ENCODE assay signal across 8 cellular contexts in the genomic region with DNA sequence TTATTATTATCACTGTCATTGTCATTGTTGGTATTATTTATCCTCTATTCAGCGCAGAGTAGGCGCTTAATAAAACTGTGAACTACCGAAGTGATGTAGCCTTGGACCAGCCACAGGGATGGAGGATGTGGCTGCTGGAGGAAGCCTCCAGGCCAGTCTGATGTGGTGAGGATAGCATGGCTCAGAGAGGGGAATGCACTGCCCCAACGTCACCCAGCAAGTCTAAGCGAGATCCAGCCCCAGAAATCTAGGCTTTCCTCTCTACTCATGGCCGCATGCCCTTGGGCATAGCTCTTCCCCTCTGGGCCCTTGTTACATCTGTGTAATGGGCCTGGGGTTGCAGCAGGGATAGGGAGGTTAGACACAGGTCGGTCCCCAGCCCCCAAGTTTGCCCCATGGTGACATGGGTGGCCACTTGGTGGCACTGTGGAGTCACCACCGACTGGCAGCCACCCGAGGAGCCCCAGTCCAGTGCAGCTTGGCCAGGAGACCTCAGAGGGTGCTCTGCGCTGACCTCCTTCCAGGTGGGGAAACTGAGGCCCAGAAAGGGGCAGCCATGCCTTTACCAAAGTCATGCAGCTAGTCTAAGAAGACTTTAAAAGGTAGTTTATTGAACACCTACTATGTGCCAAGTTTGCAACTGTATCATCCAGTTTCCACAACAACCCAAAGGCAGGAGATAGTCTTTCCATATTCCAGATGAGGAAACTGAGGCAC.
DNase-seq lines count a peak whose midpoint lies in the region; ATAC-seq and TF ChIP-seq lines count a peak whose summit lies in the region.

No MANE protein-coding gene starts in this region.

- intact Hi-C loops in activated naive CD4-positive, alpha-beta T cell treated with anti-CD3 and anti-CD28 coated beads for 36 hours (cut with micrococcal nuclease), result loop anchor here (10.0 kb wide), 1 partner anchor 399 kb away; a partner anchor contains a TSS
- intact Hi-C loops in transverse colon (cut with DNase I; ENCODE audit: low total_unique reads), result no loop called here

- 55% methylated on average over 10 of the region's 10 CpGs for WGBS in liver
- 60 to 87% methylated on average over 3 to 10 of the region's 10 CpGs for WGBS in transverse colon (ENCODE audit: low coverage in 1 of 2), 2 donors

- H3K27ac Mint-ChIP-seq in activated naive CD4-positive, alpha-beta T cell treated with anti-CD3 and anti-CD28 coated beads for 36 hours, result no peak overlapping the region
- no peak overlapping the region for H3K27ac Mint-ChIP-seq in T-helper 17 cell

- no peaks in the 10 kb centered on the region for H3K4me1 Mint-ChIP-seq in activated naive CD4-positive, alpha-beta T cell treated with anti-CD3 and anti-CD28 coated beads for 36 hours (ENCODE audit: low read depth)
- H3K4me1 Mint-ChIP-seq in T-helper 17 cell, result no peaks in the 10 kb centered on the region

- ATAC-seq in T-helper 17 cell, result no peak
- ATAC-seq in HG02840 (IDR thresholded peaks at IDR 0.05; ENCODE audit: low FRiP score, unreplicated experiment), result no peak

- H3K4me1 ChIP-seq in liver (ENCODE audit: control insufficient read depth in 4 of 4, insufficient read depth in 4 of 4, low read length in 3 of 4), result no peaks in the 10 kb centered on the region
- H3K4me1 ChIP-seq in transverse colon, result no peaks in the 10 kb centered on the region

- peak; percentile 22 for DNase-seq in activated naive CD4-positive, alpha-beta T cell treated with anti-CD3 and anti-CD28 coated beads for 36 hours
- DNase-seq in activated naive CD4-positive, alpha-beta T cell treated with anti-CD3 and anti-CD28 coated beads, Interleukin-2, amount 50 U/mL, for 16 hours, result no peak
- DNase-seq in NOMO-1 (lab: John Stamatoyannopoulos, UW; ENCODE audit: unreplicated experiment in 2 of 2) (peak; percentile 3 to 34), T47D (ENCODE audit: low read depth in 1 of 2, low spot score in 1 of 2) (peak; percentile 28 to 54), transverse colon (peak; percentile 57), T-helper 17 cell (no peak)

- no peaks in the 10 kb centered on the region for H3K36me3 Mint-ChIP-seq in activated naive CD4-positive, alpha-beta T cell treated with anti-CD3 and anti-CD28 coated beads for 36 hours (ENCODE audit: low read depth)
- no peaks in the 10 kb centered on the region for H3K36me3 Mint-ChIP-seq in T-helper 17 cell (ENCODE audit: low read depth)

- H3K27me3 Mint-ChIP-seq in activated naive CD4-positive, alpha-beta T cell treated with anti-CD3 and anti-CD28 coated beads for 36 hours (ENCODE audit: low read depth), result peaks cover 20% of the 10 kb centered on the region
- H3K27me3 Mint-ChIP-seq in T-helper 17 cell, result no peaks in the 10 kb centered on the region

- peaks cover 0 to 6% (median 5%) of the 10 kb centered on the region in 4 donors for H3K9me3 ChIP-seq in liver (ENCODE audit: control insufficient read depth in 4 of 4, low read length in 3 of 4)
- no peaks in the 10 kb centered on the region for H3K9me3 ChIP-seq in transverse colon
- H3K9me3 ChIP-seq in T-helper 17 cell (ENCODE audit: control insufficient read depth, low read length, poor library complexity, severe bottlenecking), result no peaks in the 10 kb centered on the region

- no peak overlapping the region for H3K4me3 Mint-ChIP-seq in activated naive CD4-positive, alpha-beta T cell treated with anti-CD3 and anti-CD28 coated beads for 36 hours
- H3K4me3 Mint-ChIP-seq in T-helper 17 cell, result no peak overlapping the region

- no peak overlapping the region for H3K9ac ChIP-seq in liver (ENCODE audit: low read depth in 1 of 2, low read length in 2 of 2)

- TF ChIP-seq POLR2A in transverse colon (IDR thresholded peaks at IDR 0.05), result no peak

- H3K36me3 ChIP-seq in liver (ENCODE audit: control insufficient read depth in 4 of 4, insufficient read depth in 3 of 4, low read depth in 1 of 4, low read length in 3 of 4), result no peaks in the 10 kb centered on the region
- no peaks in the 10 kb centered on the region for H3K36me3 ChIP-seq in transverse colon

- no peaks in the 10 kb centered on the region for H3K9me3 Mint-ChIP-seq in activated naive CD4-positive, alpha-beta T cell treated with anti-CD3 and anti-CD28 coated beads for 36 hours

- TF ChIP-seq EP300 in transverse colon (IDR thresholded peaks at IDR 0.05; ENCODE audit: low read depth), result no peak

- TF ChIP-seq RAD21 in liver (IDR thresholded peaks at IDR 0.05), result peak; percentile 94 to 98

- no peak overlapping the region for H3K4me3 ChIP-seq in liver (ENCODE audit: low read depth in 1 of 3, low read length in 3 of 3)
- H3K4me3 ChIP-seq in transverse colon, result no peak overlapping the region

- H3K27ac ChIP-seq in liver (ENCODE audit: low read depth in 1 of 2, low read length in 2 of 2) (no peak overlapping the region), transverse colon (no peak overlapping the region)

- CTCF ChIA-PET in activated naive CD4-positive, alpha-beta T cell treated with anti-CD3 and anti-CD28 coated beads for 36 hours (lab: Charles Lee), result no interaction called here

- peak; percentile 81 for TF ChIP-seq CTCF in liver (IDR thresholded peaks at IDR 0.05; ENCODE audit: low read depth, low read length, missing input control)
- TF ChIP-seq CTCF in transverse colon (IDR thresholded peaks at IDR 0.05), result peak; percentile 60 to 69 (median 69)

- H3K27me3 ChIP-seq in liver (ENCODE audit: control insufficient read depth in 4 of 4, insufficient read depth in 4 of 4, low read length in 3 of 4) (peaks cover 0 to 4% (median 0%) of the 10 kb centered on the region in 4 donors), transverse colon (no peaks in the 10 kb centered on the region)

- in situ Hi-C loops in T47D (cut with HindIII; ENCODE audit: low pct_unique_long_range_greater_than_20kb, low sequenced_read_pairs), result no loop called here
- in situ Hi-C loops in transverse colon (cut with MboI; ENCODE audit: low pct_ligation_motif_present in 1 of 4, low pct_unique_long_range_greater_than_20kb in 1 of 4, low sequenced_read_pairs in 3 of 4), result loop anchor here in 2 of 4 donors (25.0 kb wide), 1 partner anchor 406 kb away; a partner anchor contains a TSS

TF ChIP-seq in liver, 16 proteins besides CTCF, POLR2A, EP300 and RAD21:
- TF ChIP-seq HNF4G (IDR thresholded peaks at IDR 0.05) (no peak), YY1 (IDR thresholded peaks at IDR 0.05) (no peak), NR2F2 (IDR thresholded peaks at IDR 0.05) (no peak), RXRA (IDR thresholded peaks at IDR 0.05) (no peak), FOXA2 (IDR thresholded peaks at IDR 0.05) (no peak), FOXA1 (IDR thresholded peaks at IDR 0.05) (no peak), EGR1 (IDR thresholded peaks at IDR 0.05; ENCODE audit: low read depth in 2 of 2) (no peak), JUND (IDR thresholded peaks at IDR 0.05) (no peak), TAF1 (conservative IDR thresholded peaks at IDR 0.05) (no peak)
- TF ChIP-seq, protein P1, sequence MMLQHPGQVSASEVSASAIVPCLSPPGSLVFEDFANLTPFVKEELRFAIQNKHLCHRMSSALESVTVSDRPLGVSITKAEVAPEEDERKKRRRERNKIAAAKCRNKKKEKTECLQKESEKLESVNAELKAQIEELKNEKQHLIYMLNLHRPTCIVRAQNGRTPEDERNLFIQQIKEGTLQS (IDR thresholded peaks at IDR 0.05), result no peak
- TF ChIP-seq, protein P2, sequence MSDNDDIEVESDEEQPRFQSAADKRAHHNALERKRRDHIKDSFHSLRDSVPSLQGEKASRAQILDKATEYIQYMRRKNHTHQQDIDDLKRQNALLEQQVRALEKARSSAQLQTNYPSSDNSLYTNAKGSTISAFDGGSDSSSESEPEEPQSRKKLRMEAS (IDR thresholded peaks at IDR 0.05), result no peak

Comparison
In these comparisons a context has a peak if more than half of its experiments do, and no peak if none do; other contexts are left out.
1. DNase-seq: peak in activated naive CD4-positive, alpha-beta T cell treated with anti-CD3 and anti-CD28 coated beads for 36 hours (single experiment), NOMO-1 (2 of 2), T47D (2 of 2) and transverse colon (single experiment); none in activated naive CD4-positive, alpha-beta T cell treated with anti-CD3 and anti-CD28 coated beads, Interleukin-2, amount 50 U/mL, for 16 hours (single experiment) and T-helper 17 cell (0 of 3).